Comparison of ENCODE assay signal across 1 cellular context in the genomic region with DNA sequence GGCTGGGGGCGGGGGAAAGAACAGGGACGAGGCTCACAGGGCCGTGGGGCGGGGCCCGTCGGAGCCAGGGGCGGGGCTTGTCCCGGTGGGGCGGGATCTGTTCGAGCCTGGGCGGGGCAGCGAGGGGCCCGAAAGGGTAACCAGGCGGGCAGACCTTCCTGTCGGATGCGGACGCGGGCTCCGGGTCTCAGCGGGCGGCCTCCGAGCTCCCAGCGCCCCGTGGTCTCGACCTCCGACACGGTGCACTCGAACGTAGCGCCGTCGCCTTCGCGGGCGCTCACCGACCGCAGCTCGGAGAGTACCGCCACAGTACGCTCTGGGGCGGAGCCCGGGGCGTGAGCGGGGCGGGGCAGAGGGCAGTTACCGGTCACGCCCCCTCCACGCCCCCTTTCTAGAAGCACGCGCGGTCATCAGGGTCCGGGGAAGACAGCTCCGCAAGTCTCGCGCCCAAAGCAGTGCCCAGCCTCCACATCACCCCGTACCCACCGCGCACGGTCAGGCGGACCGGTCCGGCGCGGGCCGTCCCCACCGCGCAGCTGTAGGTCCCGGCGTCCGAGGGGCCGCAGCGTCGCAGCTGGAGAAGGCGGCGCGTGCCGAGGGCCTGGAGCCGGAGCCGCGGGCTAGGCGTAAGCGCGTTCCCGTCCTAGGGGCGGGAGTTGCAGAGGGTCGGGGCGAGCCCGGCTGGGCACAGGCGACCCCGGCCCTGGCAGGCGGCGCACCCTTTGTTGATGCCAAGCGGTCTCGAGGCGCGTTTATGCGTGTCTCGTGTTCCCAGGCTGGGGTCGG.
TF ChIP-seq lines count a peak whose summit lies in the region.

No MANE protein-coding gene starts in this region.

TF ChIP-seq in HepG2, 621 proteins besides CTCF, POLR2A, EP300 and RAD21 (continued from another document and continues in another):
- TF ChIP-seq LRRFIP1 (CRISPR knock-in tag; conservative IDR thresholded peaks at IDR 0.05) (no peak), ZNF619 (CRISPR knock-in tag; IDR thresholded peaks at IDR 0.05) (peak; percentile 65; the same call in 1 of the 2 replicates), BCL3 (CRISPR knock-in tag; IDR thresholded peaks at IDR 0.05) (no peak; the same call in 1 of the 2 replicates), PITX1 (CRISPR knock-in tag; IDR thresholded peaks at IDR 0.05) (peak; percentile 29; the same call in 1 of the 2 replicates), ZBTB25 (CRISPR knock-in tag; IDR thresholded peaks at IDR 0.05) (no peak), FOXK2 (IDR thresholded peaks at IDR 0.05) (no peak), ZNF607 (CRISPR knock-in tag; IDR thresholded peaks at IDR 0.05; ENCODE audit: borderline replicate concordance) (peak; percentile 91), EHMT2 (IDR thresholded peaks at IDR 0.05; ENCODE audit: borderline replicate concordance, low read depth, low read length) (no peak), HNRNPK (IDR thresholded peaks at IDR 0.05; ENCODE audit: low read depth, low read length, poor library complexity, severe bottlenecking) (peak; percentile 93), IRX3 (CRISPR knock-in tag; IDR thresholded peaks at IDR 0.05; ENCODE audit: borderline replicate concordance, low read depth) (no peak; the same call in 1 of the 2 replicates), ADNP (CRISPR knock-in tag; IDR thresholded peaks at IDR 0.05) (no peak), SATB2 (CRISPR knock-in tag; IDR thresholded peaks at IDR 0.05) (no peak), MXD4 (CRISPR knock-in tag; IDR thresholded peaks at IDR 0.05) (peak; percentile 77), GLMP (CRISPR knock-in tag; IDR thresholded peaks at IDR 0.05; ENCODE audit: borderline replicate concordance) (no peak), KDM6A (CRISPR knock-in tag; IDR thresholded peaks at IDR 0.05; ENCODE audit: low read depth) (no peak), ZNF468 (CRISPR knock-in tag; IDR thresholded peaks at IDR 0.05) (peak; percentile 93), KDM1A (CRISPR knock-in tag; IDR thresholded peaks at IDR 0.05) (no peak), BRF2 (CRISPR knock-in tag; IDR thresholded peaks at IDR 0.05) (no peak; the same call in 1 of the 2 replicates), REPIN1 (CRISPR knock-in tag; IDR thresholded peaks at IDR 0.05; ENCODE audit: borderline replicate concordance, low read depth) (peak; percentile 66), FOXO4 (CRISPR knock-in tag; conservative IDR thresholded peaks at IDR 0.05) (peak; percentile 93; the same call in 1 of the 2 replicates), MTA1 (CRISPR knock-in tag; IDR thresholded peaks at IDR 0.05; ENCODE audit: borderline replicate concordance) (peak; percentile 71; the same call in 1 of the 2 replicates), STAG1 (CRISPR knock-in tag; IDR thresholded peaks at IDR 0.05) (no peak)
- TF ChIP-seq, protein P1, sequence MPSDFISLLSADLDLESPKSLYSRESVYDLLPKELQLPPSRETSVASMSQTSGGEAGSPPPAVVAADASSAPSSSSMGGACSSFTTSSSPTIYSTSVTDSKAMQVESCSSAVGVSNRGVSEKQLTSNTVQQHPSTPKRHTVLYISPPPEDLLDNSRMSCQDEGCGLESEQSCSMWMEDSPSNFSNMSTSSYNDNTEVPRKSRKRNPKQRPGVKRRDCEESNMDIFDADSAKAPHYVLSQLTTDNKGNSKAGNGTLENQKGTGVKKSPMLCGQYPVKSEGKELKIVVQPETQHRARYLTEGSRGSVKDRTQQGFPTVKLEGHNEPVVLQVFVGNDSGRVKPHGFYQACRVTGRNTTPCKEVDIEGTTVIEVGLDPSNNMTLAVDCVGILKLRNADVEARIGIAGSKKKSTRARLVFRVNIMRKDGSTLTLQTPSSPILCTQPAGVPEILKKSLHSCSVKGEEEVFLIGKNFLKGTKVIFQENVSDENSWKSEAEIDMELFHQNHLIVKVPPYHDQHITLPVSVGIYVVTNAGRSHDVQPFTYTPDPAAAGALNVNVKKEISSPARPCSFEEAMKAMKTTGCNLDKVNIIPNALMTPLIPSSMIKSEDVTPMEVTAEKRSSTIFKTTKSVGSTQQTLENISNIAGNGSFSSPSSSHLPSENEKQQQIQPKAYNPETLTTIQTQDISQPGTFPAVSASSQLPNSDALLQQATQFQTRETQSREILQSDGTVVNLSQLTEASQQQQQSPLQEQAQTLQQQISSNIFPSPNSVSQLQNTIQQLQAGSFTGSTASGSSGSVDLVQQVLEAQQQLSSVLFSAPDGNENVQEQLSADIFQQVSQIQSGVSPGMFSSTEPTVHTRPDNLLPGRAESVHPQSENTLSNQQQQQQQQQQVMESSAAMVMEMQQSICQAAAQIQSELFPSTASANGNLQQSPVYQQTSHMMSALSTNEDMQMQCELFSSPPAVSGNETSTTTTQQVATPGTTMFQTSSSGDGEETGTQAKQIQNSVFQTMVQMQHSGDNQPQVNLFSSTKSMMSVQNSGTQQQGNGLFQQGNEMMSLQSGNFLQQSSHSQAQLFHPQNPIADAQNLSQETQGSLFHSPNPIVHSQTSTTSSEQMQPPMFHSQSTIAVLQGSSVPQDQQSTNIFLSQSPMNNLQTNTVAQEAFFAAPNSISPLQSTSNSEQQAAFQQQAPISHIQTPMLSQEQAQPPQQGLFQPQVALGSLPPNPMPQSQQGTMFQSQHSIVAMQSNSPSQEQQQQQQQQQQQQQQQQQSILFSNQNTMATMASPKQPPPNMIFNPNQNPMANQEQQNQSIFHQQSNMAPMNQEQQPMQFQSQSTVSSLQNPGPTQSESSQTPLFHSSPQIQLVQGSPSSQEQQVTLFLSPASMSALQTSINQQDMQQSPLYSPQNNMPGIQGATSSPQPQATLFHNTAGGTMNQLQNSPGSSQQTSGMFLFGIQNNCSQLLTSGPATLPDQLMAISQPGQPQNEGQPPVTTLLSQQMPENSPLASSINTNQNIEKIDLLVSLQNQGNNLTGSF (CRISPR knock-in tag; IDR thresholded peaks at IDR 0.05), result peak; percentile 95
- TF ChIP-seq, protein P2, sequence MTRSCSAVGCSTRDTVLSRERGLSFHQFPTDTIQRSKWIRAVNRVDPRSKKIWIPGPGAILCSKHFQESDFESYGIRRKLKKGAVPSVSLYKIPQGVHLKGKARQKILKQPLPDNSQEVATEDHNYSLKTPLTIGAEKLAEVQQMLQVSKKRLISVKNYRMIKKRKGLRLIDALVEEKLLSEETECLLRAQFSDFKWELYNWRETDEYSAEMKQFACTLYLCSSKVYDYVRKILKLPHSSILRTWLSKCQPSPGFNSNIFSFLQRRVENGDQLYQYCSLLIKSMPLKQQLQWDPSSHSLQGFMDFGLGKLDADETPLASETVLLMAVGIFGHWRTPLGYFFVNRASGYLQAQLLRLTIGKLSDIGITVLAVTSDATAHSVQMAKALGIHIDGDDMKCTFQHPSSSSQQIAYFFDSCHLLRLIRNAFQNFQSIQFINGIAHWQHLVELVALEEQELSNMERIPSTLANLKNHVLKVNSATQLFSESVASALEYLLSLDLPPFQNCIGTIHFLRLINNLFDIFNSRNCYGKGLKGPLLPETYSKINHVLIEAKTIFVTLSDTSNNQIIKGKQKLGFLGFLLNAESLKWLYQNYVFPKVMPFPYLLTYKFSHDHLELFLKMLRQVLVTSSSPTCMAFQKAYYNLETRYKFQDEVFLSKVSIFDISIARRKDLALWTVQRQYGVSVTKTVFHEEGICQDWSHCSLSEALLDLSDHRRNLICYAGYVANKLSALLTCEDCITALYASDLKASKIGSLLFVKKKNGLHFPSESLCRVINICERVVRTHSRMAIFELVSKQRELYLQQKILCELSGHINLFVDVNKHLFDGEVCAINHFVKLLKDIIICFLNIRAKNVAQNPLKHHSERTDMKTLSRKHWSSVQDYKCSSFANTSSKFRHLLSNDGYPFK (CRISPR knock-in tag; IDR thresholded peaks at IDR 0.05; ENCODE audit: borderline replicate concordance), result peak; percentile 69
- TF ChIP-seq, protein P3, sequence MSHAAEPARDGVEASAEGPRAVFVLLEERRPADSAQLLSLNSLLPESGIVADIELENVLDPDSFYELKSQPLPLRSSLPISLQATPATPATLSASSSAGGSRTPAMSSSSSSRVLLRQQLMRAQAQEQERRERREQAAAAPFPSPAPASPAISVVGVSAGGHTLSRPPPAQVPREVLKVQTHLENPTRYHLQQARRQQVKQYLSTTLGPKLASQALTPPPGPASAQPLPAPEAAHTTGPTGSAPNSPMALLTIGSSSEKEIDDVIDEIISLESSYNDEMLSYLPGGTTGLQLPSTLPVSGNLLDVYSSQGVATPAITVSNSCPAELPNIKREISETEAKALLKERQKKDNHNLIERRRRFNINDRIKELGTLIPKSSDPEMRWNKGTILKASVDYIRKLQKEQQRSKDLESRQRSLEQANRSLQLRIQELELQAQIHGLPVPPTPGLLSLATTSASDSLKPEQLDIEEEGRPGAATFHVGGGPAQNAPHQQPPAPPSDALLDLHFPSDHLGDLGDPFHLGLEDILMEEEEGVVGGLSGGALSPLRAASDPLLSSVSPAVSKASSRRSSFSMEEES (CRISPR knock-in tag; IDR thresholded peaks at IDR 0.05), result peak; percentile 53; the same call in 1 of the 2 replicates
- TF ChIP-seq, protein P4, sequence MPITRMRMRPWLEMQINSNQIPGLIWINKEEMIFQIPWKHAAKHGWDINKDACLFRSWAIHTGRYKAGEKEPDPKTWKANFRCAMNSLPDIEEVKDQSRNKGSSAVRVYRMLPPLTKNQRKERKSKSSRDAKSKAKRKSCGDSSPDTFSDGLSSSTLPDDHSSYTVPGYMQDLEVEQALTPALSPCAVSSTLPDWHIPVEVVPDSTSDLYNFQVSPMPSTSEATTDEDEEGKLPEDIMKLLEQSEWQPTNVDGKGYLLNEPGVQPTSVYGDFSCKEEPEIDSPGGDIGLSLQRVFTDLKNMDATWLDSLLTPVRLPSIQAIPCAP (CRISPR knock-in tag; IDR thresholded peaks at IDR 0.05; ENCODE audit: low read depth), result 0 out of 2 replicates have a peak, but pooled peaks have one; percentile 81
- TF ChIP-seq, protein P5, sequence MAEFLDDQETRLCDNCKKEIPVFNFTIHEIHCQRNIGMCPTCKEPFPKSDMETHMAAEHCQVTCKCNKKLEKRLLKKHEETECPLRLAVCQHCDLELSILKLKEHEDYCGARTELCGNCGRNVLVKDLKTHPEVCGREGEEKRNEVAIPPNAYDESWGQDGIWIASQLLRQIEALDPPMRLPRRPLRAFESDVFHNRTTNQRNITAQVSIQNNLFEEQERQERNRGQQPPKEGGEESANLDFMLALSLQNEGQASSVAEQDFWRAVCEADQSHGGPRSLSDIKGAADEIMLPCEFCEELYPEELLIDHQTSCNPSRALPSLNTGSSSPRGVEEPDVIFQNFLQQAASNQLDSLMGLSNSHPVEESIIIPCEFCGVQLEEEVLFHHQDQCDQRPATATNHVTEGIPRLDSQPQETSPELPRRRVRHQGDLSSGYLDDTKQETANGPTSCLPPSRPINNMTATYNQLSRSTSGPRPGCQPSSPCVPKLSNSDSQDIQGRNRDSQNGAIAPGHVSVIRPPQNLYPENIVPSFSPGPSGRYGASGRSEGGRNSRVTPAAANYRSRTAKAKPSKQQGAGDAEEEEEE (CRISPR knock-in tag; IDR thresholded peaks at IDR 0.05; ENCODE audit: borderline replicate concordance), result no peak; the same call in 1 of the 2 replicates
